In genomic region chr17:488993-489757, GRCh38 we compare ENCODE assay signal across 10 cellular contexts. TPM values are rescaled to one million over a fixed set of nuclear protein-coding genes. Genes with fewer than 3 reads are reported as not detected.
DNase-seq lines count a peak whose midpoint lies in the region; ATAC-seq, FAIRE-seq and TF ChIP-seq lines count a peak whose summit lies in the region.
"Had no signal": no experiment of that assay in that cellular context is flagged by ENCODE, and none has a peak within 500 bp of the region (broad histone marks: within the 10 kb centered on the region; RNA-seq: fewer than 3 reads in every experiment).

No MANE protein-coding gene starts in this region.

- peak overlapping the region; percentile 72 for H3K4me2 ChIP-seq in SK-N-SH

- no peaks in the 10 kb centered on the region for H4K20me1 ChIP-seq in SK-N-SH (ENCODE audit: insufficient read depth)

- ATAC-seq in naive thymus-derived CD8-positive, alpha-beta T cell = peak; percentile 58 to 71
- ATAC-seq in HG03460 (IDR thresholded peaks at IDR 0.05; ENCODE audit: unreplicated experiment) = no peak
- no peak for ATAC-seq in GM21576 (IDR thresholded peaks at IDR 0.05; ENCODE audit: unreplicated experiment)

- no peaks in the 10 kb centered on the region for H3K36me3 Mint-ChIP-seq in endodermal cell (ENCODE audit: low read depth)
- H3K36me3 Mint-ChIP-seq in naive thymus-derived CD8-positive, alpha-beta T cell = no peaks in the 10 kb centered on the region

- H2AFZ ChIP-seq in SK-N-SH (ENCODE audit: low read depth) = peak overlapping the region; percentile 70; the same call in 1 of the 2 replicates

- CTCF ChIA-PET in SK-N-SH (lab: Yijun Ruan, JAX) = interaction anchor here (1.0 to 1.1 kb wide), 2 partner anchors 55 to 77 kb away, joined by 3 read pairs; no protein-coding TSS in a partner anchor

- 59% methylated on average over 24 of the region's 25 CpGs for WGBS in SK-N-SH (ENCODE audit: low lambda C conversion rate)
- 36 to 55% methylated on average over 10 to 25 of the region's 25 CpGs for whole genome bisulfite sequencing in endodermal cell (ENCODE audit: insufficient coverage in 1 of 2, insufficient read length in 1 of 2), 2 experiments

- H3K4me3 ChIP-seq in SK-N-SH (ENCODE audit: low read depth in 2 of 2, low read length in 1 of 2) (peak overlapping the region; percentile 62), endodermal cell (ENCODE audit: low read length) (peak overlapping the region; percentile 69)

- H3K27me3 ChIP-seq in SK-N-SH (ENCODE audit: insufficient read depth) = no peaks in the 10 kb centered on the region
- peaks cover 30% of the 10 kb centered on the region for H3K27me3 ChIP-seq in endodermal cell (ENCODE audit: control insufficient read depth, insufficient read depth, low read length, poor library complexity, severe bottlenecking)

- H3K9ac ChIP-seq in SK-N-SH (peak overlapping the region; percentile 78), endodermal cell (ENCODE audit: extremely low read depth, low read length, poor library complexity, severe bottlenecking) (no peak overlapping the region)

- H3K27ac ChIP-seq in SK-N-SH (ENCODE audit: low read depth in 2 of 2, low read length in 1 of 2) (peak overlapping the region in 1 of 2 experiments; percentile 48; a peak in 3 of 4 replicates), endodermal cell (ENCODE audit: low read depth, low read length) (no peak overlapping the region)

- no peaks in the 10 kb centered on the region for H3K4me1 Mint-ChIP-seq in endodermal cell
- H3K4me1 Mint-ChIP-seq in naive thymus-derived CD8-positive, alpha-beta T cell = peaks cover 7 to 23% (median 17%) of the 10 kb centered on the region in 4 donors

- POLR2A ChIA-PET in SK-N-SH (lab: Yijun Ruan, JAX) = no interaction called here
- POLR2A ChIA-PET in naive thymus-derived CD8-positive, alpha-beta T cell (lab: Charles Lee) = interaction anchor here (0.6 to 5.1 kb wide), 9 partner anchors 10 to 78 kb away, joined by 3 to 46 read pairs (median 4); partner anchors contain the start of gene RFLNB

- no peak for TF ChIP-seq RAD21 in SK-N-SH (IDR thresholded peaks at IDR 0.05; ENCODE audit: low read length)

- H3K79me2 ChIP-seq in SK-N-SH (ENCODE audit: insufficient read depth) = no peaks in the 10 kb centered on the region

- no peak overlapping the region for H3K27ac Mint-ChIP-seq in endodermal cell
- peak overlapping the region; percentile 77 to 97 (median 92) for H3K27ac Mint-ChIP-seq in naive thymus-derived CD8-positive, alpha-beta T cell

- TF ChIP-seq EP300 in SK-N-SH (IDR thresholded peaks at IDR 0.05; ENCODE audit: borderline replicate concordance in 1 of 2, low read depth in 1 of 2, low read length in 1 of 2) = no peak

- H3K36me3 ChIP-seq in SK-N-SH (replicated peaks in 1 of 2; ENCODE audit: control insufficient read depth in 1 of 2, insufficient read depth in 2 of 2, low read length in 1 of 2) (no peaks in the 10 kb centered on the region), endodermal cell (ENCODE audit: control insufficient read depth, insufficient read depth, low read length) (no peaks in the 10 kb centered on the region)

- H3K27me3 Mint-ChIP-seq in endodermal cell (ENCODE audit: insufficient read depth) = peaks cover 32% of the 10 kb centered on the region
- no peaks in the 10 kb centered on the region for H3K27me3 Mint-ChIP-seq in naive thymus-derived CD8-positive, alpha-beta T cell

- TF ChIP-seq CTCF in SK-N-SH (IDR thresholded peaks at IDR 0.05) (no peak), endodermal cell (conservative IDR thresholded peaks at IDR 0.05) (no peak)

- H3F3A ChIP-seq in SK-N-SH (replicated peaks; ENCODE audit: insufficient read depth) = peaks cover 4% of the 10 kb centered on the region

- peak overlapping the region; percentile 56 for H3K4me3 Mint-ChIP-seq in endodermal cell
- peak overlapping the region; percentile 86 to 99 (median 94) for H3K4me3 Mint-ChIP-seq in naive thymus-derived CD8-positive, alpha-beta T cell

- FAIRE-seq in GM19239 (lab: Jason Lieb, UNC) = no peak
- FAIRE-seq: A204.1, colon had no signal

- no peaks in the 10 kb centered on the region for H3K9me2 ChIP-seq in SK-N-SH

- H3K4me1 ChIP-seq in SK-N-SH (ENCODE audit: control insufficient read depth in 1 of 2, insufficient read depth in 2 of 2, low read depth in 1 of 2, low read length in 1 of 2) = peaks cover 0 to 13% of the 10 kb centered on the region in 2 experiments; a peak in 1 of 4 replicates
- H3K4me1 ChIP-seq in endodermal cell (ENCODE audit: control insufficient read depth, insufficient read depth, low read length) = no peaks in the 10 kb centered on the region

- H3K9me3 Mint-ChIP-seq in endodermal cell = no peaks in the 10 kb centered on the region
- no peaks in the 10 kb centered on the region for H3K9me3 Mint-ChIP-seq in naive thymus-derived CD8-positive, alpha-beta T cell

- H3K9me3 ChIP-seq in SK-N-SH (no peaks in the 10 kb centered on the region), endodermal cell (ENCODE audit: control insufficient read depth, low read length) (no peaks in the 10 kb centered on the region)

- DNase-seq in activated CD4-positive, alpha-beta T cell treated with anti-CD3 and anti-CD28 coated beads for 1 hour = peak; percentile 21
- DNase-seq in activated CD4-positive, alpha-beta T cell treated with anti-CD3 and anti-CD28 coated beads for 4 hours = no peak
- DNase-seq in SK-N-SH = peak; percentile 67
- DNase-seq in endodermal cell = peak; percentile 61
- peak in 9 of 10 donors; percentile 14 to 72 (median 45) for DNase-seq in naive thymus-derived CD8-positive, alpha-beta T cell
- DNase-seq in GM19239 (ENCODE audit: insufficient read length, low spot score) = no peak

TF ChIP-seq in SK-N-SH, 30 proteins besides CTCF, POLR2A, EP300 and RAD21:
- TF ChIP-seq SMC3 (IDR thresholded peaks at IDR 0.05; ENCODE audit: low read depth, low read length) (peak; percentile 3; the same call in 1 of the 2 replicates), PBX3 (IDR thresholded peaks at IDR 0.05) (no peak), IRF3 (IDR thresholded peaks at IDR 0.05; ENCODE audit: low read depth, low read length) (no peak)

RNA-seq across cellular contexts. Expression of gene RFLNB, which starts 43.4 kb away (rescaled TPM):
- 2.4 and 4.1 TPM in 2 replicates for polyA plus RNA-seq in SK-N-SH (2012; rRNA removed)
- 4.2 and 5.2 TPM in 2 replicates for polyA plus RNA-seq in SK-N-SH (2012; cell fraction: cytosol; rRNA removed)
- 2.1 and 2.5 TPM in 2 replicates for polyA plus RNA-seq in SK-N-SH (2012; cell fraction: nucleus; rRNA removed)
- 10 to 100 TPM in 1 of 2 donors, 1 to 10 TPM in 1; 8.3 to 11.0 TPM for total RNA-seq in endodermal cell
- 6.8 TPM for polyA plus RNA-seq in endodermal cell (2013, experiment 1 of 2)
- polyA plus RNA-seq in endodermal cell (2013, experiment 2 of 2) = 7.6 TPM
- total RNA-seq in naive thymus-derived CD8-positive, alpha-beta T cell = 10 to 100 TPM; 38.7 TPM
- 10 to 100 TPM; 19.2 to 32.5 (median 24.2) TPM for polyA plus RNA-seq in naive thymus-derived CD8-positive, alpha-beta T cell

Comparison
In these comparisons a context has a peak if more than half of its experiments do, and no peak if none do; other contexts are left out.
1. DNase-seq: peak in activated CD4-positive, alpha-beta T cell treated with anti-CD3 and anti-CD28 coated beads for 1 hour (single experiment), SK-N-SH (single experiment), endodermal cell (single experiment) and naive thymus-derived CD8-positive, alpha-beta T cell (9 of 10); none in activated CD4-positive, alpha-beta T cell treated with anti-CD3 and anti-CD28 coated beads for 4 hours (0 of 2) and GM19239 (single experiment).
2. ATAC-seq: peak in naive thymus-derived CD8-positive, alpha-beta T cell (2 of 2); none in HG03460 (single experiment) and GM21576 (single experiment).